In the genomic region with DNA sequence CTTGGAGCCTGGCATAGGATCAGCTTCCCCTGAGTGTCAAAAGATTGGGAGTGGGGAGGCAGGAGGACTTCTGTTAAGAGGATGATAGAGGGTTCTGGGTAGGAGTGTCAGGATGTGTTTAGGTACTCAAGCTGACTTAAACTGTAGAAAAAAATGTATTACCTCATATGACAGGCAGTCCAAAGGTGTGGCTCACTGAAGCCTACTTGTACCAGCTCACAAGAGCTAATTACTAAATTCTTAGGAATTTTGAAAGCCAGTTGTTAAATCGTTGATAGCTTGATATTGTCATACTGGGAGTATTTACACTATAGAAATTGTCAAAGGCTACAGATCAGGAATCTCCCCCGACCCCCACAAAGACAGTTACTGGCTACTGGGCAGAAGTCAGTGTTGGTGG, we compare ENCODE assay signal across 17 cellular contexts.
"Had no signal": no experiment of that assay in that cellular context is flagged by ENCODE, and none has a peak within 500 bp of the region (broad histone marks: within the 10 kb centered on the region; RNA-seq: fewer than 3 reads in every experiment).

No MANE protein-coding gene starts in this region.

- H3K9me3 ChIP-seq: esophagus squamous epithelium, tibial artery had no signal

- DNase-seq: activated CD4-positive, alpha-beta T cell treated with anti-CD3 and anti-CD28 coated beads, Interleukin-2, amount 50 U/mL, for 48 hours; activated CD8-positive, alpha-beta memory T cell treated with anti-CD3 and anti-CD28 coated beads, Interleukin-2, amount 10 ng/mL, durations not matched to agents 7 days and 5 days; activated effector memory CD4-positive, alpha-beta T cell treated with Interleukin-2 at 50 U/mL for 16 hours; activated naive CD4-positive, alpha-beta T cell treated with anti-CD3 and anti-CD28 coated beads, Interleukin-2, amount 50 U/mL, for 16 hours; activated T-cell treated with anti-CD3 and anti-CD28 coated beads, Interleukin-2, amount 50 U/mL, for 1 hour; dorsolateral prefrontal cortex; esophagus squamous epithelium; left colon; mucosa of descending colon; naive thymus-derived CD8-positive, alpha-beta T cell; retina; stimulated activated CD4-positive, alpha-beta T cell treated with anti-CD3 and anti-CD28 coated beads, Interleukin-2, amount 100 ng/mL, for 48 hours; stimulated activated naive B cell treated with anti-CD40 and anti-IgM and Interleukin-4, amounts not matched to agents 10 μg/mL and 1 μg/mL and 100 μg/mL, for 72 hours; T-helper 1 cell; tibial artery had no signal

- H3K27me3 ChIP-seq: dorsolateral prefrontal cortex, esophagus squamous epithelium, tibial artery had no signal

- H3K27ac ChIP-seq: dorsolateral prefrontal cortex, esophagus squamous epithelium, SK-N-MC, tibial artery had no signal

- ATAC-seq: activated CD8-positive, alpha-beta memory T cell treated with anti-CD3 and anti-CD28 coated beads, Interleukin-2, amount 10 ng/mL, durations not matched to agents 7 days and 5 days; left colon; mucosa of descending colon; naive thymus-derived CD8-positive, alpha-beta T cell; stimulated activated naive B cell treated with anti-CD40 and anti-IgM and Interleukin-4, amounts not matched to agents 10 μg/mL and 1 μg/mL and 100 μg/mL, for 72 hours had no signal

- H3K4me3 Mint-ChIP-seq: activated CD8-positive, alpha-beta memory T cell treated with anti-CD3 and anti-CD28 coated beads, Interleukin-2, amount 10 ng/mL, durations not matched to agents 7 days and 5 days; memory B cell; naive thymus-derived CD8-positive, alpha-beta T cell; stimulated activated naive B cell treated with anti-CD40 and anti-IgM and Interleukin-4, amounts not matched to agents 10 μg/mL and 1 μg/mL and 100 μg/mL, for 72 hours had no signal

- H3K4me3 ChIP-seq: dorsolateral prefrontal cortex, esophagus squamous epithelium, mucosa of descending colon, SK-N-MC, tibial artery had no signal

- H3K4me1 Mint-ChIP-seq: activated CD8-positive, alpha-beta memory T cell treated with anti-CD3 and anti-CD28 coated beads, Interleukin-2, amount 10 ng/mL, durations not matched to agents 7 days and 5 days; memory B cell; naive thymus-derived CD8-positive, alpha-beta T cell; stimulated activated naive B cell treated with anti-CD40 and anti-IgM and Interleukin-4, amounts not matched to agents 10 μg/mL and 1 μg/mL and 100 μg/mL, for 72 hours had no signal

- H3K27me3 Mint-ChIP-seq: activated CD8-positive, alpha-beta memory T cell treated with anti-CD3 and anti-CD28 coated beads, Interleukin-2, amount 10 ng/mL, durations not matched to agents 7 days and 5 days; memory B cell; naive thymus-derived CD8-positive, alpha-beta T cell; stimulated activated naive B cell treated with anti-CD40 and anti-IgM and Interleukin-4, amounts not matched to agents 10 μg/mL and 1 μg/mL and 100 μg/mL, for 72 hours had no signal

- H3K27ac Mint-ChIP-seq: memory B cell; naive thymus-derived CD8-positive, alpha-beta T cell; stimulated activated naive B cell treated with anti-CD40 and anti-IgM and Interleukin-4, amounts not matched to agents 10 μg/mL and 1 μg/mL and 100 μg/mL, for 72 hours had no signal
